ENCODE assay signal across 8 cellular contexts in the genomic region with DNA sequence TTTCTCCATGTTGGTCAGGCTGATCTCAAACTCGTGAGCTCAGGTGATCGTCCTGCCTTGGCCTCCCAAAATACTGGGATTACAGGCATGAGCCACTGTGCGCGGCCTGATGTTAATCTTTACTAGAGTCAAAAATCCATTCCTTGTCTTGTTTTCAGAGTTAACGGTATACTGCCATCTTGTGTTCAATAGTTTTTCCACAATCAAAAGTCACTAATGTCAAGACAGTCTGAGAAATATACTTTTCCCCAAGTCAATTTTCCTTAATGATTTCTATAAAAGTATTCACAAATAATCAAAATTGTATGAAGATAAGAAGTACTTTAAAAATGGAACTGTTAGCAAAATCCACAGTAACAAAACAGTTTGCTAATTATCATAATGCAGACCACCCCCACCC. TPM values are rescaled to one million over a fixed set of nuclear protein-coding genes. Genes with fewer than 3 reads are reported as not detected.
A peak's percentile ranks its signal among the peaks of the same experiment; 100 is the strongest.
DNase-seq lines count a peak whose midpoint lies in the region; ATAC-seq, FAIRE-seq and TF ChIP-seq lines count a peak whose summit lies in the region.

No MANE protein-coding gene starts in this region.

- WGBS in pancreas, 2 donors, result 51 to 57% methylated on average over 5 of the region's 5 CpGs

- H3K9me3 ChIP-seq in Panc1 (ENCODE audit: control insufficient read depth, insufficient read depth, low read depth, low read length) (no peaks in the 10 kb centered on the region), pancreas (no peaks in the 10 kb centered on the region)

- H3K27ac ChIP-seq in Panc1 (ENCODE audit: low read length) (no peak overlapping the region), pancreas (no peak overlapping the region)

- peaks cover 79% of the 10 kb centered on the region for H3K36me3 Mint-ChIP-seq in effector memory CD8-positive, alpha-beta T cell (ENCODE audit: insufficient read depth)

- CTCF ChIA-PET in Panc1 (lab: Charles Lee), result no interaction called here

- TF ChIP-seq CTCF in Panc1 (IDR thresholded peaks at IDR 0.05) (peak; percentile 56), pancreas (IDR thresholded peaks at IDR 0.05) (peak in 1 of 4 donors; percentile 15)

- H3K27me3 ChIP-seq in Panc1 (ENCODE audit: control insufficient read depth, insufficient read depth, low read length) (no peaks in the 10 kb centered on the region), pancreas (no peaks in the 10 kb centered on the region)

- ATAC-seq in GM19351 (IDR thresholded peaks at IDR 0.05; ENCODE audit: unreplicated experiment), result peak; percentile 50
- ATAC-seq in Panc1, result no peak
- peak; percentile 51 for ATAC-seq in effector memory CD8-positive, alpha-beta T cell (replicated peaks)
- peak in 3 of 4 donors; percentile 53 to 72 (median 53) for ATAC-seq in pancreas

- DNase-seq in COLO829 (ENCODE audit: low spot score), result peak; percentile 26
- peak; percentile 13 for DNase-seq in Panc1 (ENCODE audit: low read depth, low spot score)
- no peak for DNase-seq in effector memory CD8-positive, alpha-beta T cell
- no peak for DNase-seq in pancreas
- no peak for DNase-seq in activated CD4-positive, CD25-positive, alpha-beta regulatory T cell (lab: John Stamatoyannopoulos, UW)
- no peak for DNase-seq in urothelium cell line (ENCODE audit: low spot score)
- DNase-seq in retina, result no peak

- intact Hi-C loops in Panc1 (cut with micrococcal nuclease; ENCODE audit: unreplicated experiment), result no loop called here
- intact Hi-C loops in pancreas (cut with DNase I), result no loop called here

- POLR2A ChIA-PET in Panc1 (lab: Charles Lee), result no interaction called here

- FAIRE-seq in pancreas (lab: Jason Lieb, UNC), result no peak
- FAIRE-seq in urothelium cell line (lab: Jason Lieb, UNC), result no peak

- H3K9me3 Mint-ChIP-seq in effector memory CD8-positive, alpha-beta T cell, result no peaks in the 10 kb centered on the region

- no TSS peak for BruUV-seq in Panc1 (replicated peaks; lab: Mats Ljungman, UMichigan)

- H3K4me3 ChIP-seq in Panc1 (ENCODE audit: low read depth in 2 of 2, low read length in 2 of 2), result no peak overlapping the region
- no peak overlapping the region for H3K4me3 ChIP-seq in pancreas

- in situ Hi-C loops in Panc1 (cut with HindIII; ENCODE audit: low pct_unique_long_range_greater_than_20kb, low sequenced_read_pairs), result no loop called here

- no peaks in the 10 kb centered on the region for H3K27me3 Mint-ChIP-seq in effector memory CD8-positive, alpha-beta T cell

- H3K36me3 ChIP-seq in Panc1 (ENCODE audit: control insufficient read depth, insufficient read depth, low read length), result peaks cover 8% of the 10 kb centered on the region; the same call in 1 of the 2 replicates
- peaks cover 0 to 66% (median 14%) of the 10 kb centered on the region in 3 donors for H3K36me3 ChIP-seq in pancreas

- peak overlapping the region; percentile 90 to 92 for H3K27ac Mint-ChIP-seq in effector memory CD8-positive, alpha-beta T cell

- peak overlapping the region in 1 of 2 donors; percentile 59 for H3K4me3 Mint-ChIP-seq in effector memory CD8-positive, alpha-beta T cell

- no peaks in the 10 kb centered on the region for H3K4me1 ChIP-seq in Panc1 (ENCODE audit: control insufficient read depth, insufficient read depth, low read length)
- H3K4me1 ChIP-seq in pancreas, result peaks cover 0 to 5% (median 0%) of the 10 kb centered on the region in 3 donors

- H3K4me1 Mint-ChIP-seq in effector memory CD8-positive, alpha-beta T cell (ENCODE audit: low read depth in 2 of 2), result peaks cover 30 to 50% of the 10 kb centered on the region in 2 donors

RNA-seq across cellular contexts. Expression of gene CRBN, which starts 8.5 kb away (rescaled TPM):
- total RNA-seq in Panc1 (2021; ENCODE audit: unreplicated experiment), result 18.7 TPM
- 12.3 TPM for polyA plus RNA-seq in Panc1 (2012; ENCODE audit: insufficient read length)
- total RNA-seq in pancreas, result 10 to 100 TPM; 17.9 to 31.8 (median 26.9) TPM
- polyA plus RNA-seq in pancreas, result 10 to 100 TPM; 13.8 to 23.3 TPM

RNA-seq across cellular contexts. Expression of gene TRNT1, which starts 44.3 kb away (rescaled TPM):
- total RNA-seq in Panc1 (2021; ENCODE audit: unreplicated experiment), result 22.8 TPM
- 12.6 TPM for polyA plus RNA-seq in Panc1 (2012; ENCODE audit: insufficient read length)
- 10 to 100 TPM in 2 of 6 donors, 1 to 10 TPM in 4; 8.1 to 11.5 (median 8.4) TPM for total RNA-seq in pancreas
- polyA plus RNA-seq in pancreas, result 1 to 10 TPM; 7.6 to 8.8 TPM

Comparison
In these comparisons a context has a peak if more than half of its experiments do, and no peak if none do; other contexts are left out.
1. DNase-seq: peak in COLO829 (single experiment) and Panc1 (single experiment); none in effector memory CD8-positive, alpha-beta T cell (0 of 3), pancreas (0 of 6), activated CD4-positive, CD25-positive, alpha-beta regulatory T cell (0 of 4), urothelium cell line (single experiment) and retina (single experiment).